Comparison of ENCODE assay signal across 17 cellular contexts in genomic region chr7:73740771-73741170, GRCh38. TPM values are rescaled to one million over a fixed set of nuclear protein-coding genes. Genes with fewer than 3 reads are reported as not detected.
A peak's percentile ranks its signal among the peaks of the same experiment; 100 is the strongest.
DNase-seq lines count a peak whose midpoint lies in the region; TF ChIP-seq lines count a peak whose summit lies in the region.
"Had no signal": no experiment of that assay in that cellular context is flagged by ENCODE, and none has a peak within 500 bp of the region (broad histone marks: within the 10 kb centered on the region; RNA-seq: fewer than 3 reads in every experiment).

No MANE protein-coding gene starts in this region.

- H3K4me3 Mint-ChIP-seq in CD4-positive, alpha-beta memory T cell = peak overlapping the region in 6 of 8 donors; percentile 23 to 45 (median 38)
- H3K4me3 Mint-ChIP-seq in neural crest cell = peak overlapping the region; percentile 75
- H3K4me3 Mint-ChIP-seq: CD14-positive monocyte; dendritic cell treated with granulocyte-macrophage colony-stimulating factor and Interleukin-4, amounts not matched to agents 40 ng/mL and 50 ng/mL, for 4 days had no signal

- H3K9me3 ChIP-seq in CD4-positive, alpha-beta memory T cell (ENCODE audit: control insufficient read depth in 1 of 2, low read length in 2 of 2) = no peaks in the 10 kb centered on the region
- no peaks in the 10 kb centered on the region for H3K9me3 ChIP-seq in HUES48 (ENCODE audit: control insufficient read depth, insufficient read depth, low read length)
- H3K9me3 ChIP-seq in duodenal mucosa (ENCODE audit: control insufficient read depth in 1 of 2, low read length in 2 of 2) = no peaks in the 10 kb centered on the region
- H3K9me3 ChIP-seq: uterus had no signal

- TF ChIP-seq CTCF in neural crest cell (conservative IDR thresholded peaks at IDR 0.05) (no peak), GM13976 (IDR thresholded peaks at IDR 0.05; ENCODE audit: borderline replicate concordance, control extremely low read depth, extremely low read depth, insufficient read depth, missing control alignments) (no peak)

- no peak for DNase-seq in CD4-positive, alpha-beta memory T cell
- no peak for DNase-seq in neural crest cell (ENCODE audit: low read depth, low spot score)
- no peak for DNase-seq in CD1c-positive myeloid dendritic cell (ENCODE audit: extremely low spot score)
- no peak for DNase-seq in cerebellar cortex (ENCODE audit: low spot score)
- no peak for DNase-seq in cardiac septum (ENCODE audit: low spot score)
- no peak for DNase-seq in GM13976 (ENCODE audit: low spot score)
- DNase-seq: activated CD4-positive, alpha-beta T cell treated with anti-CD3 and anti-CD28 coated beads, Interleukin-2, amount 50 U/mL, for 1 hour; activated naive CD8-positive, alpha-beta T cell treated with anti-CD3 and anti-CD28 coated beads, Interleukin-2, amount 10 ng/mL, durations not matched to agents 7 days and 5 days; foreskin melanocyte; NCI-H774 had no signal

- H3K36me3 Mint-ChIP-seq in CD4-positive, alpha-beta memory T cell = peaks cover 0 to 7% of the 10 kb centered on the region in 2 donors
- no peaks in the 10 kb centered on the region for H3K36me3 Mint-ChIP-seq in neural crest cell (ENCODE audit: low read depth)

- no peaks in the 10 kb centered on the region for H3K36me3 ChIP-seq in CD4-positive, alpha-beta memory T cell (ENCODE audit: insufficient read depth, low read length)
- H3K36me3 ChIP-seq in HUES48 (ENCODE audit: control insufficient read depth, insufficient read depth, low read length) (peaks cover 19% of the 10 kb centered on the region), duodenal mucosa (ENCODE audit: control insufficient read depth in 1 of 2, insufficient read depth in 2 of 2, low read length in 2 of 2) (peaks cover 9 to 15% of the 10 kb centered on the region in 2 donors)
- H3K36me3 ChIP-seq: uterus had no signal

- H3K27ac ChIP-seq in CD4-positive, alpha-beta memory T cell (ENCODE audit: low read depth, low read length) = no peak overlapping the region
- peak overlapping the region; percentile 46 for H3K27ac ChIP-seq in HUES48 (ENCODE audit: low read depth, low read length)
- peak overlapping the region; percentile 46 for H3K27ac ChIP-seq in duodenal mucosa (ENCODE audit: low read depth, low read length)
- H3K27ac ChIP-seq: SK-N-MC, uterus had no signal

- intact Hi-C loops in CD4-positive, alpha-beta memory T cell (cut with micrococcal nuclease) = no loop called here
- intact Hi-C loops in cardiac septum (cut with DNase I) = no loop called here

- CTCF ChIA-PET in CD4-positive, alpha-beta memory T cell (lab: Charles Lee; ENCODE audit: partially characterized antibody) = interaction anchor here (2.6 to 9.7 kb wide), 2 partner anchors 115 to 135 kb away, joined by 16 to 142 read pairs; no protein-coding TSS in a partner anchor

- in situ Hi-C loops in GM13976 (cut with MboI; ENCODE audit: low sequenced_read_pairs, unreplicated experiment) = no loop called here

- H3K27ac Mint-ChIP-seq in CD4-positive, alpha-beta memory T cell = peak overlapping the region in 3 of 7 donors; percentile 29 to 87 (median 33)
- H3K27ac Mint-ChIP-seq in neural crest cell (ENCODE audit: unreplicated experiment) = no peak overlapping the region
- H3K27ac Mint-ChIP-seq: dendritic cell treated with granulocyte-macrophage colony-stimulating factor and Interleukin-4, amounts not matched to agents 40 ng/mL and 50 ng/mL, for 4 days had no signal

- H3K4me1 ChIP-seq in CD4-positive, alpha-beta memory T cell (ENCODE audit: insufficient read depth, low read length) = peaks cover 13% of the 10 kb centered on the region
- H3K4me1 ChIP-seq in HUES48 (ENCODE audit: control insufficient read depth, insufficient read depth, low read length) (peaks cover 35% of the 10 kb centered on the region), duodenal mucosa (ENCODE audit: control insufficient read depth in 1 of 2, insufficient read depth in 2 of 2, low read length in 2 of 2) (peaks cover 35 to 39% of the 10 kb centered on the region in 2 donors)

- H3K4me1 Mint-ChIP-seq in CD4-positive, alpha-beta memory T cell = peaks cover 2 to 16% (median 7%) of the 10 kb centered on the region in 4 donors
- peaks cover 28% of the 10 kb centered on the region for H3K4me1 Mint-ChIP-seq in neural crest cell

- H3K9me3 Mint-ChIP-seq in CD4-positive, alpha-beta memory T cell = no peaks in the 10 kb centered on the region
- no peaks in the 10 kb centered on the region for H3K9me3 Mint-ChIP-seq in neural crest cell
- H3K9me3 Mint-ChIP-seq: activated naive CD8-positive, alpha-beta T cell treated with anti-CD3 and anti-CD28 coated beads, Interleukin-2, amount 10 ng/mL, durations not matched to agents 7 days and 5 days; CD14-positive monocyte; dendritic cell treated with granulocyte-macrophage colony-stimulating factor and Interleukin-4, amounts not matched to agents 40 ng/mL and 50 ng/mL, for 4 days had no signal

- no peak overlapping the region for H3K9ac ChIP-seq in HUES48 (ENCODE audit: low read depth, low read length)
- peak overlapping the region in 1 of 2 donors; percentile 2 for H3K9ac ChIP-seq in duodenal mucosa (ENCODE audit: low read depth in 1 of 2, low read length in 2 of 2)

- no peaks in the 10 kb centered on the region for H3K27me3 ChIP-seq in CD4-positive, alpha-beta memory T cell (ENCODE audit: insufficient read depth, low read length)
- H3K27me3 ChIP-seq in HUES48 (ENCODE audit: control insufficient read depth, insufficient read depth, low read length) (peaks cover 9% of the 10 kb centered on the region), duodenal mucosa (ENCODE audit: control insufficient read depth in 1 of 2, insufficient read depth in 2 of 2, low read length in 2 of 2) (no peaks in the 10 kb centered on the region)
- H3K27me3 ChIP-seq: uterus had no signal

- POLR2A ChIA-PET in CD4-positive, alpha-beta memory T cell (lab: Charles Lee; ENCODE audit: partially characterized antibody) = no interaction called here

- H3K4me3 ChIP-seq in CD4-positive, alpha-beta memory T cell (ENCODE audit: low read length in 2 of 2) = no peak overlapping the region
- H3K4me3 ChIP-seq in HUES48 (ENCODE audit: low read depth, low read length) (no peak overlapping the region), duodenal mucosa (ENCODE audit: low read depth in 1 of 2, low read length in 2 of 2) (no peak overlapping the region)
- H3K4me3 ChIP-seq: lung, SK-N-MC, uterus had no signal

- no peaks in the 10 kb centered on the region for H3K27me3 Mint-ChIP-seq in CD4-positive, alpha-beta memory T cell
- peaks cover 21% of the 10 kb centered on the region for H3K27me3 Mint-ChIP-seq in neural crest cell (ENCODE audit: low read depth)

RNA-seq across cellular contexts. Expression of gene ABHD11, which starts 2.2 kb away (rescaled TPM):
- total RNA-seq in CD4-positive, alpha-beta memory T cell = 10 to 100 TPM; 22.3 to 23.9 TPM
- 10 to 100 TPM in 1 of 2 donors, 1 to 10 TPM in 1; 7.4 to 13.1 TPM for polyA plus RNA-seq in CD4-positive, alpha-beta memory T cell
- total RNA-seq in neural crest cell (23.3 and 26.4 TPM in 2 replicates), cardiac septum (31.6 TPM)

RNA-seq across cellular contexts. Expression of gene STX1A, which starts 21.3 kb away (rescaled TPM):
- 1 to 10 TPM; 7.5 to 8.3 TPM for total RNA-seq in CD4-positive, alpha-beta memory T cell
- polyA plus RNA-seq in CD4-positive, alpha-beta memory T cell = 1 to 10 TPM; 1.2 to 3.3 TPM
- total RNA-seq in neural crest cell = 16.4 and 17.7 TPM in 2 replicates
- 3.3 TPM for total RNA-seq in cardiac septum

RNA-seq across cellular contexts. Expression of gene CLDN3, which starts 29.3 kb away (rescaled TPM):
- not detected for total RNA-seq in CD4-positive, alpha-beta memory T cell
- not detected for polyA plus RNA-seq in CD4-positive, alpha-beta memory T cell
- total RNA-seq in neural crest cell (0.19 TPM in 1 of 2 replicates, not detected in the other), cardiac septum (not detected)
- total RNA-seq: activated naive CD8-positive, alpha-beta T cell treated with anti-CD3 and anti-CD28 coated beads, Interleukin-2, amount 10 ng/mL, durations not matched to agents 7 days and 5 days had no signal
- polyA plus RNA-seq: CD14-positive monocyte had no signal

RNA-seq across cellular contexts. Expression of gene BUD23, which starts 57.4 kb away (rescaled TPM):
- 10 to 100 TPM; 54.3 to 60.6 TPM for total RNA-seq in CD4-positive, alpha-beta memory T cell
- 100 to 1,000 TPM; 114 to 187 TPM for polyA plus RNA-seq in CD4-positive, alpha-beta memory T cell
- total RNA-seq in neural crest cell = 66.9 and 70.8 TPM in 2 replicates
- 59.1 TPM for total RNA-seq in cardiac septum

RNA-seq across cellular contexts. Expression of gene DNAJC30, which starts 57.5 kb away (rescaled TPM):
- 10 to 100 TPM; 16.3 to 16.5 TPM for total RNA-seq in CD4-positive, alpha-beta memory T cell
- polyA plus RNA-seq in CD4-positive, alpha-beta memory T cell = 1 to 10 TPM; 8.3 to 9.4 TPM
- total RNA-seq in neural crest cell (11.1 and 11.4 TPM in 2 replicates), cardiac septum (16.4 TPM)
